ENCODE assay signal across 12 cellular contexts in the genomic region with DNA sequence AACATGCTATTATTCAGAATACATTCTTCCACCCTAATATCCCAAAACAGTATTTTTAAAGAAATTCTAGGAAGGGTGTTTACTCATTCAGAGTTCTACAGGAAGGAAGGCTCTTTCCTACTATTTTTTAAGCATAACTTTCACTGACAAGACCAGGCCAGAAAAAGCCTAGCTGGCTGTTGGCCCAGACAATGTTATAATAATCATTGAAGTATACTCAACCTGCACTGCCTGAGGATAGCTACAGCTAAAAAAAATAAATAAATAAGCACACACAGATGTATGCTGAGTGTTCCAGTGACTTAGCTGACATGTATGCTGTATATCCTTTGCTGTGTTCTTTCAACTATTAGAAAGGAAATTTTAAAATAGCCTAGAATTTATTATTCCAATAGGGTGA.
DNase-seq lines count a peak whose midpoint lies in the region; ATAC-seq, FAIRE-seq and TF ChIP-seq lines count a peak whose summit lies in the region.
"Had no signal": no experiment of that assay in that cellular context is flagged by ENCODE, and none has a peak within 500 bp of the region (broad histone marks: within the 10 kb centered on the region; RNA-seq: fewer than 3 reads in every experiment).

No MANE protein-coding gene starts in this region.

- no peak for FAIRE-seq in pancreas (lab: Jason Lieb, UNC)
- FAIRE-seq: K562 had no signal

- H3K27ac ChIP-seq in pancreas (no peak overlapping the region), OCI-LY7 (ENCODE audit: low read depth, low read length, poor library complexity, severe bottlenecking) (no peak overlapping the region)

- H3K79me2 ChIP-seq in OCI-LY7 (ENCODE audit: insufficient read depth, low read depth, low read length), result no peaks in the 10 kb centered on the region

- no TSS peak for BruUV-seq in OCI-LY7 (replicated peaks; lab: Mats Ljungman, UMichigan)

- H3K4me3 ChIP-seq in adipocyte (ENCODE audit: low read length) (no peak overlapping the region), pancreas (no peak overlapping the region), OCI-LY7 (ENCODE audit: low read depth, low read length, poor library complexity, severe bottlenecking) (no peak overlapping the region)
- H3K4me3 ChIP-seq: K562 had no signal

- H3K9me2 ChIP-seq in OCI-LY7 (ENCODE audit: insufficient read depth, low read length), result no peaks in the 10 kb centered on the region

- DNase-seq in EL (peak; percentile 25), adipocyte (ENCODE audit: low read depth) (peak; percentile 65), fibroblast of the conjunctiva (ENCODE audit: low read depth) (peak; percentile 32), pancreas (no peak), OCI-LY7 (ENCODE audit: low spot score) (no peak)
- DNase-seq: NCI-H524; stimulated activated naive CD4-positive, alpha-beta T cell had no signal

- no peak overlapping the region for H2AFZ ChIP-seq in OCI-LY7 (ENCODE audit: low read length)

- H3K9ac ChIP-seq in adipocyte (ENCODE audit: low read length), result no peak overlapping the region

- CTCF ChIA-PET in OCI-LY7 (lab: Charles Lee; ENCODE audit: unreplicated experiment), result no interaction called here

- TF ChIP-seq CTCF in pancreas (IDR thresholded peaks at IDR 0.05) (no peak), OCI-LY7 (conservative IDR thresholded peaks at IDR 0.05; ENCODE audit: low read length) (no peak)

- H3K27me3 ChIP-seq in adipocyte (replicated peaks; ENCODE audit: control insufficient read depth, insufficient read depth, low read length) (no peaks in the 10 kb centered on the region), pancreas (no peaks in the 10 kb centered on the region)

- H3K9me3 ChIP-seq in adipocyte (ENCODE audit: control insufficient read depth, low read length) (no peaks in the 10 kb centered on the region), pancreas (no peaks in the 10 kb centered on the region), OCI-LY7 (ENCODE audit: low read length) (no peaks in the 10 kb centered on the region)

- no peak overlapping the region for H3K4me2 ChIP-seq in OCI-LY7 (ENCODE audit: low read length)

- H3K36me3 ChIP-seq in adipocyte (ENCODE audit: control insufficient read depth, insufficient read depth, low read length, severe bottlenecking) (no peaks in the 10 kb centered on the region), pancreas (no peaks in the 10 kb centered on the region), OCI-LY7 (ENCODE audit: insufficient read depth, low read length) (no peaks in the 10 kb centered on the region)

- peaks cover 50% of the 10 kb centered on the region for H3K4me1 ChIP-seq in adipocyte (ENCODE audit: control insufficient read depth, insufficient read depth, low read length)
- peaks cover 6 to 11% (median 8%) of the 10 kb centered on the region in 3 donors for H3K4me1 ChIP-seq in pancreas
- H3K4me1 ChIP-seq in OCI-LY7 (ENCODE audit: insufficient read depth, low read length, poor library complexity, severe bottlenecking), result peaks cover 9% of the 10 kb centered on the region

- ATAC-seq in pancreas (peak in 3 of 4 donors; percentile 22 to 64 (median 56)), GM21619 (IDR thresholded peaks at IDR 0.05; ENCODE audit: unreplicated experiment) (no peak), GM21515 (IDR thresholded peaks at IDR 0.05; ENCODE audit: unreplicated experiment) (no peak), GM18868 (IDR thresholded peaks at IDR 0.05; ENCODE audit: unreplicated experiment) (no peak)
- ATAC-seq: K562; natural killer cell treated with Interleukin-12 subunit alpha and Interleukin-12 subunit beta and Interleukin-15 and Interleukin-18, amount 100 ng/mL, for 72 hours had no signal

- intact Hi-C loops in pancreas (cut with DNase I) (no loop called here), OCI-LY7 (cut with micrococcal nuclease; ENCODE audit: unreplicated experiment) (no loop called here)

- H4K20me1 ChIP-seq in OCI-LY7 (ENCODE audit: insufficient read depth, low read length), result no peaks in the 10 kb centered on the region

- POLR2A ChIA-PET in OCI-LY7 (lab: Charles Lee), result interaction anchor here (0.7 to 1.6 kb wide), 4 partner anchors 15 to 159 kb away, joined by 3 to 5 read pairs (median 4); no protein-coding TSS in a partner anchor

Comparison
In these comparisons a context has a peak if more than half of its experiments do, and no peak if none do; other contexts are left out.
1. DNase-seq: peak in EL (single experiment), adipocyte (single experiment) and fibroblast of the conjunctiva (single experiment); none in pancreas (0 of 6) and OCI-LY7 (single experiment).
2. ATAC-seq: peak in pancreas (3 of 4); none in GM21619 (single experiment), GM21515 (single experiment) and GM18868 (single experiment).